Comparison of ENCODE assay signal across 11 cellular contexts in genomic region chr5:76081811-76082783, GRCh38. TPM values are rescaled to one million over a fixed set of nuclear protein-coding genes. Genes with fewer than 3 reads are reported as not detected.
DNase-seq lines count a peak whose midpoint lies in the region; ATAC-seq and TF ChIP-seq lines count a peak whose summit lies in the region.
"Had no signal": no experiment of that assay in that cellular context is flagged by ENCODE, and none has a peak within 500 bp of the region (broad histone marks: within the 10 kb centered on the region; RNA-seq: fewer than 3 reads in every experiment).

No MANE protein-coding gene starts in this region.

- H3K4me1 ChIP-seq in left ventricle myocardium inferior (peaks cover 31% of the 10 kb centered on the region), heart left ventricle (peaks cover 0 to 32% (median 9%) of the 10 kb centered on the region in 12 donors), mesenchymal stem cell (ENCODE audit: control insufficient read depth, insufficient read depth, low read depth, low read length) (peaks cover 27% of the 10 kb centered on the region), upper lobe of right lung (peaks cover 4% of the 10 kb centered on the region)

- no peak overlapping the region for H3K27ac ChIP-seq in left ventricle myocardium inferior (replicated peaks)
- H3K27ac ChIP-seq in heart left ventricle, result no peak overlapping the region
- no peak overlapping the region for H3K27ac ChIP-seq in mesenchymal stem cell (ENCODE audit: low read length, poor library complexity, severe bottlenecking)
- H3K27ac ChIP-seq in upper lobe of right lung, result no peak overlapping the region

- H3K79me1 ChIP-seq in mesenchymal stem cell (replicated peaks; ENCODE audit: low read length, poor library complexity, severe bottlenecking), result no peaks in the 10 kb centered on the region

- intact Hi-C loops in left ventricle myocardium inferior (cut with micrococcal nuclease) (no loop called here), heart left ventricle (cut with DNase I) (no loop called here), upper lobe of right lung (cut with DNase I) (no loop called here)

- H3K9me3 Mint-ChIP-seq in activated naive CD8-positive, alpha-beta T cell treated with anti-CD3 and anti-CD28 coated beads, Interleukin-2, amount 50 U/mL, for 24 hours, result no peaks in the 10 kb centered on the region

- H3K27me3 Mint-ChIP-seq in activated naive CD8-positive, alpha-beta T cell treated with anti-CD3 and anti-CD28 coated beads, Interleukin-2, amount 50 U/mL, for 24 hours, result peaks cover 78% of the 10 kb centered on the region

- no peak overlapping the region for H2AK5ac ChIP-seq in mesenchymal stem cell (ENCODE audit: low read length, severe bottlenecking)

- H3K9me3 ChIP-seq in left ventricle myocardium inferior (replicated peaks) (no peaks in the 10 kb centered on the region), heart left ventricle (no peaks in the 10 kb centered on the region), mesenchymal stem cell (ENCODE audit: control insufficient read depth, low read length) (no peaks in the 10 kb centered on the region), upper lobe of right lung (no peaks in the 10 kb centered on the region)

- no peak overlapping the region for H4K91ac ChIP-seq in mesenchymal stem cell (ENCODE audit: low read length)

- DNase-seq in left ventricle myocardium inferior (no peak), heart left ventricle (no peak), mesenchymal stem cell (no peak), upper lobe of right lung (peak; percentile 51)
- peak; percentile 6 for DNase-seq in activated naive CD8-positive, alpha-beta T cell treated with anti-CD3 and anti-CD28 coated beads, Interleukin-2, amount 50 U/mL, for 24 hours
- DNase-seq in stimulated activated naive CD4-positive, alpha-beta T cell (lab: John Stamatoyannopoulos, UW), result no peak
- DNase-seq: foreskin melanocyte, SW 1271 had no signal

- no peak overlapping the region for H2BK5ac ChIP-seq in mesenchymal stem cell (ENCODE audit: low read depth, low read length, poor library complexity, severe bottlenecking)

- WGBS in heart left ventricle, 4 donors, result 3 to 19% (median 7%) methylated on average over 24 to 45 of the region's 45 CpGs
- 5% methylated on average over 45 of the region's 45 CpGs for WGBS in mesenchymal stem cell

- H3K4me3 Mint-ChIP-seq in activated naive CD8-positive, alpha-beta T cell treated with anti-CD3 and anti-CD28 coated beads, Interleukin-2, amount 50 U/mL, for 24 hours, result peak overlapping the region; percentile 69

- TF ChIP-seq POLR2A in heart left ventricle (IDR thresholded peaks at IDR 0.05), result no peak

- peak overlapping the region; percentile 53 for H3K4me3 ChIP-seq in left ventricle myocardium inferior
- peak overlapping the region in 4 of 12 donors; percentile 25 to 48 (median 36) for H3K4me3 ChIP-seq in heart left ventricle
- no peak overlapping the region for H3K4me3 ChIP-seq in mesenchymal stem cell (ENCODE audit: insufficient read depth in 1 of 2, low read depth in 1 of 2, low read length in 2 of 2)
- H3K4me3 ChIP-seq in upper lobe of right lung, result no peak overlapping the region

- no peak overlapping the region for H3K23ac ChIP-seq in mesenchymal stem cell (ENCODE audit: low read length in 2 of 2)

- H3K9ac ChIP-seq in mesenchymal stem cell (ENCODE audit: low read length), result no peak overlapping the region

- no peak for TF ChIP-seq CTCF in left ventricle myocardium inferior (IDR thresholded peaks at IDR 0.05; ENCODE audit: borderline replicate concordance)
- TF ChIP-seq CTCF in heart left ventricle (IDR thresholded peaks at IDR 0.05), result no peak
- TF ChIP-seq CTCF in upper lobe of right lung (IDR thresholded peaks at IDR 0.05), result no peak

- H3K4me2 ChIP-seq in mesenchymal stem cell (ENCODE audit: low read length, poor library complexity, severe bottlenecking), result peak overlapping the region; percentile 32

- ATAC-seq in heart left ventricle (no peak), upper lobe of right lung (no peak), HG03025 (IDR thresholded peaks at IDR 0.05; ENCODE audit: low FRiP score, unreplicated experiment) (no peak), HG03039 (IDR thresholded peaks at IDR 0.05; ENCODE audit: unreplicated experiment) (no peak)
- ATAC-seq in activated naive CD8-positive, alpha-beta T cell treated with anti-CD3 and anti-CD28 coated beads, Interleukin-2, amount 50 U/mL, for 24 hours, result no peak

- H3K4ac ChIP-seq in mesenchymal stem cell (ENCODE audit: low read depth in 1 of 2, low read length in 2 of 2), result no peak overlapping the region

- no peak overlapping the region for H3K14ac ChIP-seq in mesenchymal stem cell (ENCODE audit: low read length in 2 of 2)

- H3K36me3 Mint-ChIP-seq in activated naive CD8-positive, alpha-beta T cell treated with anti-CD3 and anti-CD28 coated beads, Interleukin-2, amount 50 U/mL, for 24 hours (ENCODE audit: low read depth), result no peaks in the 10 kb centered on the region

- peaks cover 99% of the 10 kb centered on the region for H3K27me3 ChIP-seq in left ventricle myocardium inferior (ENCODE audit: low read depth)
- peaks cover 11 to 90% (median 50%) of the 10 kb centered on the region in 9 donors for H3K27me3 ChIP-seq in heart left ventricle
- peaks cover 64 to 83% of the 10 kb centered on the region in 2 experiments for H3K27me3 ChIP-seq in mesenchymal stem cell (ENCODE audit: control insufficient read depth in 1 of 2, insufficient read depth in 1 of 2, low read length in 2 of 2)
- peaks cover 72% of the 10 kb centered on the region for H3K27me3 ChIP-seq in upper lobe of right lung

- H4K8ac ChIP-seq in mesenchymal stem cell (ENCODE audit: low read length), result no peak overlapping the region

- H3K4me1 Mint-ChIP-seq in activated naive CD8-positive, alpha-beta T cell treated with anti-CD3 and anti-CD28 coated beads, Interleukin-2, amount 50 U/mL, for 24 hours, result peaks cover 28% of the 10 kb centered on the region

- no peak overlapping the region for H2AFZ ChIP-seq in mesenchymal stem cell (ENCODE audit: low read depth, low read length)

- H2BK12ac ChIP-seq in mesenchymal stem cell (ENCODE audit: low read length in 2 of 2), result no peak overlapping the region

- H3K36me3 ChIP-seq in left ventricle myocardium inferior (no peaks in the 10 kb centered on the region), heart left ventricle (no peaks in the 10 kb centered on the region), mesenchymal stem cell (ENCODE audit: control insufficient read depth in 1 of 2, insufficient read depth in 2 of 2, low read depth in 1 of 2, low read length in 2 of 2) (no peaks in the 10 kb centered on the region), upper lobe of right lung (no peaks in the 10 kb centered on the region)

- H2BK15ac ChIP-seq in mesenchymal stem cell (ENCODE audit: low read depth, poor library complexity, severe bottlenecking), result no peak overlapping the region

- H3K27ac Mint-ChIP-seq in activated naive CD8-positive, alpha-beta T cell treated with anti-CD3 and anti-CD28 coated beads, Interleukin-2, amount 50 U/mL, for 24 hours, result no peak overlapping the region

- H2BK120ac ChIP-seq in mesenchymal stem cell (ENCODE audit: low read depth, low read length), result no peak overlapping the region

- H3K18ac ChIP-seq in mesenchymal stem cell (ENCODE audit: low read depth in 1 of 2, low read length in 2 of 2), result no peak overlapping the region

RNA-seq across cellular contexts. Expression of gene SV2C, which starts 1.1 kb away (rescaled TPM):
- total RNA-seq in left ventricle myocardium inferior, result 0.44 TPM
- under 1 TPM in 5 of 9 donors, not detected in 4; 0.12 to 0.27 (median 0.20) TPM for total RNA-seq in heart left ventricle
- polyA plus RNA-seq in heart left ventricle, result under 1 TPM in 1 of 2 donors, not detected in 1; 0.29 TPM
- not detected for polyA plus RNA-seq in mesenchymal stem cell (2013, experiment 1 of 2)
- not detected for polyA plus RNA-seq in mesenchymal stem cell (2013, experiment 2 of 2)
- total RNA-seq in upper lobe of right lung, result 0.32 TPM
- polyA plus RNA-seq: aorta had no signal

Comparison
In these comparisons a context has a peak if more than half of its experiments do, and no peak if none do; other contexts are left out.
1. DNase-seq: peak in activated naive CD8-positive, alpha-beta T cell treated with anti-CD3 and anti-CD28 coated beads, Interleukin-2, amount 50 U/mL, for 24 hours (single experiment) and upper lobe of right lung (single experiment); none in left ventricle myocardium inferior (single experiment), heart left ventricle (0 of 5), mesenchymal stem cell (single experiment) and stimulated activated naive CD4-positive, alpha-beta T cell (0 of 6).